ENCODE assay signal across 36 cellular contexts in the genomic region with DNA sequence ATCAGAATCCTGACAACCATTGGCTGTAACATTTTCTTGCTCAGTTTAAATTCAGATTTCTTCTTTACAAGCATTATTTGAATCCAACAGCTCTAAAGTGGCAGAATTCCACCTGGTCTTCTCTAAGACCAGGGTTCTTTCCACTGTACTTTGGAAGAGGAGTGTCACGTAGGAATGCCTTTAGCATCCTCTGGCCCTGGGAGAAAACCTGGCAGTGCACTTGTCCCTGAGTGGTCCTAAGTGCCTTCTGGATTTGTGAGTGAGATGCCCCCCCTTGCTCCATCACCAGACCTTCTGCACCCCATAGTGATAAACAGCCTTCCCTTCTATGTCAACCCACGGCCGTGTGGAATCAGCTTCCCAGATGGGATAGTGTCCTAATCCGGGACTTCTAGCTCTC. TPM values are rescaled to one million over a fixed set of nuclear protein-coding genes. Genes with fewer than 3 reads are reported as not detected.
"Had no signal": no experiment of that assay in that cellular context is flagged by ENCODE, and none has a peak within 500 bp of the region (broad histone marks: within the 10 kb centered on the region; RNA-seq: fewer than 3 reads in every experiment).

No MANE protein-coding gene starts in this region.

- H3K36me3 ChIP-seq: MG63 had no signal

- H3K27me3 ChIP-seq: MG63 had no signal

- H3K4me3 ChIP-seq: MG63 had no signal

- H3K9me3 ChIP-seq: MG63 had no signal

- DNase-seq: Kasumi-1, MG63, MM.1S, MV-4-11, NCI-H1048, NCI-H1092, NCI-H1092 treated with DMSO at 0.1 percent for 48 hours, NCI-H1105, NCI-H1105 treated with DMSO at 0.1 percent for 48 hours, NCI-H1417, NCI-H1417 treated with DMSO at 0.1 percent for 48 hours, NCI-H1436, NCI-H1436 treated with DMSO at 0.1 percent for 48 hours, NCI-H146, NCI-H1694, NCI-H1694 treated with DMSO at 0.1 percent for 48 hours, NCI-H187, NCI-H187 treated with DMSO at 0.1 percent for 48 hours, NCI-H2029, NCI-H2029 treated with DMSO at 0.1 percent for 48 hours, NCI-H2081, NCI-H2081 treated with DMSO at 0.1 percent for 48 hours, NCI-H2107, NCI-H2171, NCI-H2171 treated with DMSO at 0.1 percent for 48 hours, NCI-H2227 treated with DMSO at 0.1 percent for 48 hours, NCI-H226, NCI-H345, NCI-H446, NCI-H446 treated with DMSO at 0.1 percent for 48 hours, NCI-H510A, NCI-H510A treated with DMSO at 0.1 percent for 48 hours, NCI-H524, NCI-H524 treated with DMSO at 0.1 percent for 48 hours had no signal

RNA-seq across cellular contexts. Expression of gene NHLH2, which starts 57.1 kb away (rescaled TPM):
- total RNA-seq: M059J, MCF 10A had no signal
